In the genomic region with DNA sequence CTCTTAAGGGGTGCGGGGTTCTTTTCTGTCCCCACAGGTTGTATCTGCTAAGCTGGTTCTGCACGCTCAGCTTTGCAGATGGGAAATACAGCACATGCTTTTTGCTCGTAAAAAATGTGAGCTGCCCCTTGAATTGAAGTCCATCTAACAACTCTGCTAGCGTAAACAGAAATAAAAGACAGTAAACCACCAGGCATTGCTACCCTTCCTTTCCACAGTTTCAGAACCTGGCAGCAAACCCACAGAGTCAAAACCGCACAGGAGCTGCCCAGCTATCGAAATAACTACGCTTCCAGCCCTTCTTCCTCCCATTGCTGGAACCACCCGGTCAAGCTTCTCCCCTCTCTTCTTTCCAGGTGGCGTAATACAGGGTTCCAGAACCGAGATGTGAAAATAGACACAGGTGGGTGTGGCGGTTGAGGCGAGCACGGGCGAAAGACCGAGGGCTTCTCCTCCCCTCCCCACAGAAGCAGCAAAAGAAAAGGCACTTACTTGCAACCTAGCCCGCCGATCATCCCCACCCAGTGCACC, we compare ENCODE assay signal across 8 cellular contexts. TPM values are rescaled to one million over a fixed set of nuclear protein-coding genes. Genes with fewer than 3 reads are reported as not detected.
DNase-seq lines count a peak whose midpoint lies in the region; ATAC-seq and TF ChIP-seq lines count a peak whose summit lies in the region.

No MANE protein-coding gene starts in this region.

- peaks cover 4% of the 10 kb centered on the region for H3K9me3 Mint-ChIP-seq in activated CD4-positive, alpha-beta T cell treated with anti-CD3 and anti-CD28 coated beads, Interleukin-2, amount 10 ng/mL, durations not matched to agents 24 days and 14 days

- H3K27me3 Mint-ChIP-seq in activated CD4-positive, alpha-beta T cell treated with anti-CD3 and anti-CD28 coated beads, Interleukin-2, amount 10 ng/mL, durations not matched to agents 24 days and 14 days: peaks cover 40% of the 10 kb centered on the region

- no peak for TF ChIP-seq CTCF in thoracic aorta (IDR thresholded peaks at IDR 0.05)

- H3K27ac Mint-ChIP-seq in activated CD4-positive, alpha-beta T cell treated with anti-CD3 and anti-CD28 coated beads, Interleukin-2, amount 10 ng/mL, durations not matched to agents 24 days and 14 days: no peak overlapping the region

- peak overlapping the region; percentile 77 for H3K4me3 Mint-ChIP-seq in activated CD4-positive, alpha-beta T cell treated with anti-CD3 and anti-CD28 coated beads, Interleukin-2, amount 10 ng/mL, durations not matched to agents 24 days and 14 days

- H3K27ac ChIP-seq in thoracic aorta: no peak overlapping the region

- H3K36me3 ChIP-seq in adipocyte (ENCODE audit: control insufficient read depth, insufficient read depth, low read length, severe bottlenecking) (no peaks in the 10 kb centered on the region), thoracic aorta (no peaks in the 10 kb centered on the region)

- H3K4me1 ChIP-seq in adipocyte (ENCODE audit: control insufficient read depth, insufficient read depth, low read length) (peaks cover 11% of the 10 kb centered on the region), thoracic aorta (ENCODE audit: control insufficient read depth in 1 of 2, low read depth in 2 of 2) (peaks cover 10 to 13% of the 10 kb centered on the region in 2 donors)

- ATAC-seq in HG03342 (IDR thresholded peaks at IDR 0.05; ENCODE audit: unreplicated experiment) (peak; percentile 16), left lobe of liver (peak; percentile 64), thoracic aorta (ENCODE audit: insufficient number of reproducible peaks, low FRiP score, low read depth) (no peak)

- peak overlapping the region; percentile 79 for H3K4me3 ChIP-seq in adipocyte (ENCODE audit: low read length)
- peak overlapping the region; percentile 83 for H3K4me3 ChIP-seq in thoracic aorta

- no peaks in the 10 kb centered on the region for H3K36me3 Mint-ChIP-seq in activated CD4-positive, alpha-beta T cell treated with anti-CD3 and anti-CD28 coated beads, Interleukin-2, amount 10 ng/mL, durations not matched to agents 24 days and 14 days (ENCODE audit: low read depth)

- H3K9ac ChIP-seq in adipocyte (ENCODE audit: low read length): no peak overlapping the region

- intact Hi-C loops in activated CD4-positive, alpha-beta T cell treated with anti-CD3 and anti-CD28 coated beads, Interleukin-2, amount 10 ng/mL, durations not matched to agents 24 days and 14 days (cut with micrococcal nuclease): no loop called here

- DNase-seq in activated CD4-positive, alpha-beta T cell treated with anti-CD3 and anti-CD28 coated beads, Interleukin-2, amount 10 ng/mL, durations not matched to agents 24 days and 14 days: peak; percentile 62
- no peak for DNase-seq in activated CD4-positive, alpha-beta T cell treated with anti-CD3 and anti-CD28 coated beads for 4 hours
- DNase-seq in adipocyte (ENCODE audit: low read depth): peak; percentile 55
- DNase-seq in left lobe of liver (ENCODE audit: low spot score): peak; percentile 52
- no peak for DNase-seq in thoracic aorta (ENCODE audit: low spot score)
- DNase-seq in HK-2 (ENCODE audit: unreplicated experiment): no peak
- DNase-seq in SHP77 treated with DMSO at 0.1 percent for 48 hours (lab: John Stamatoyannopoulos, UW): no peak

- H3K4me1 Mint-ChIP-seq in activated CD4-positive, alpha-beta T cell treated with anti-CD3 and anti-CD28 coated beads, Interleukin-2, amount 10 ng/mL, durations not matched to agents 24 days and 14 days: peaks cover 13% of the 10 kb centered on the region

- H3K27me3 ChIP-seq in adipocyte (replicated peaks; ENCODE audit: control insufficient read depth, insufficient read depth, low read length) (peaks cover 7% of the 10 kb centered on the region), thoracic aorta (replicated peaks; ENCODE audit: insufficient read depth) (no peaks in the 10 kb centered on the region)

- H3K9me3 ChIP-seq in adipocyte (ENCODE audit: control insufficient read depth, low read length) (no peaks in the 10 kb centered on the region), thoracic aorta (no peaks in the 10 kb centered on the region)

RNA-seq across cellular contexts. Expression of a gene that starts 0.5 kb away (rescaled TPM):
- not detected in 2 replicates for total RNA-seq in activated CD4-positive, alpha-beta T cell treated with anti-CD3 and anti-CD28 coated beads, Interleukin-2, amount 10 ng/mL, durations not matched to agents 24 days and 14 days
- total RNA-seq in left lobe of liver (2.2 TPM), thoracic aorta (1 to 10 TPM; 3.8 to 4.5 TPM)

Comparison
In these comparisons a context has a peak if more than half of its experiments do, and no peak if none do; other contexts are left out.
1. DNase-seq: peak in activated CD4-positive, alpha-beta T cell treated with anti-CD3 and anti-CD28 coated beads, Interleukin-2, amount 10 ng/mL, durations not matched to agents 24 days and 14 days (single experiment), adipocyte (single experiment) and left lobe of liver (single experiment); none in activated CD4-positive, alpha-beta T cell treated with anti-CD3 and anti-CD28 coated beads for 4 hours (0 of 2), thoracic aorta (single experiment), HK-2 (single experiment) and SHP77 treated with DMSO at 0.1 percent for 48 hours (single experiment).